8 cellular contexts compared by ENCODE assay signal in the genomic region with DNA sequence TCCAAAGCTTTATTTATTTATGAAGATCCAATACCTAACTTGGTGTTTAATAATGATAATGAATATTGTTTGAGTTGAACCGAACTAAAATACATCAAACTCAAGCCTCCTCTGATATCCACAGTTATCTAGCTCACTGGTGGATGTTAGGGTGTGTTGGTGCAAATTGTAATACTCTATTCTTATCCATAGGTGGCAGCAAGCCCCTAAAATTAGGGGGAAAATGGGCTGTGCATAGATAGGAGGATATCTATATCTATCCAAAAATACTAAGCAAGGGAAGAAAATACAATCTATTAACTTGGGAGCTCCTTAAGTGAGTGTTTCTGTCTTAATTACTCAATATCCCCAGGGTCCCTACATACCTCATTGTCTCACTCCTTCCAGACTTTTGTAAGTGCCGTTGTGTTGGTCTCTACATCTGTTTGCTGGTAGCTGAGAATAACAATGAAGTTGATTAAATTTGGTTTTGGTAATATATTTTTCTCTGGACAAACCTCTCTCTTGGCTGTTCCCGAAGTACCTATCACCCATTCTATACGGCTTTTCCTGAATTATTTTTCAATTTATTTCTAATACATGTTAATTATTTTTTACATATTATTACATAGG. TPM values are rescaled to one million over a fixed set of nuclear protein-coding genes. Genes with fewer than 3 reads are reported as not detected.
DNase-seq lines count a peak whose midpoint lies in the region; ATAC-seq and TF ChIP-seq lines count a peak whose summit lies in the region.

No MANE protein-coding gene starts in this region.

- no peak overlapping the region for H3K27ac ChIP-seq in lower lobe of right lung

- intact Hi-C loops in lower lobe of right lung (cut with DNase I): no loop called here

- no peak overlapping the region for H3K4me3 ChIP-seq in lower lobe of right lung

- no peaks in the 10 kb centered on the region for H3K4me1 ChIP-seq in lower lobe of right lung

- H3K9me3 ChIP-seq in lower lobe of right lung: no peaks in the 10 kb centered on the region

- H3K36me3 ChIP-seq in lower lobe of right lung: no peaks in the 10 kb centered on the region

- TF ChIP-seq CTCF in lower lobe of right lung (IDR thresholded peaks at IDR 0.05): peak; percentile 61

- ATAC-seq in GM21528 (IDR thresholded peaks at IDR 0.05; ENCODE audit: low FRiP score, unreplicated experiment) (peak; percentile 98), HG03571 (IDR thresholded peaks at IDR 0.05; ENCODE audit: unreplicated experiment) (peak; percentile 91), lower lobe of right lung (peak; percentile 64 to 72)

- no peaks in the 10 kb centered on the region for H3K27me3 ChIP-seq in lower lobe of right lung (ENCODE audit: low read depth)

- DNase-seq in SIG-M5 treated with dmso at 0.1 percent for 504 hours (lab: John Stamatoyannopoulos, UW; ENCODE audit: unreplicated experiment): peak; percentile 39
- no peak for DNase-seq in SIG-M5 (lab: John Stamatoyannopoulos, UW)
- DNase-seq in NCI-H748 treated with DMSO at 0.1 percent for 48 hours (lab: John Stamatoyannopoulos, UW): peak; percentile 47
- DNase-seq in central memory CD4-positive, alpha-beta T cell: peak; percentile 21
- no peak for DNase-seq in lower lobe of right lung
- no peak for DNase-seq in T1000 (lab: John Stamatoyannopoulos, UW)

RNA-seq across cellular contexts. Expression of a gene that starts 55.0 kb away (rescaled TPM):
- 0.53 TPM for total RNA-seq in lower lobe of right lung

Comparison
In these comparisons a context has a peak if more than half of its experiments do, and no peak if none do; other contexts are left out.
1. DNase-seq: peak in SIG-M5 treated with dmso at 0.1 percent for 504 hours (single experiment), NCI-H748 treated with DMSO at 0.1 percent for 48 hours (single experiment) and central memory CD4-positive, alpha-beta T cell (single experiment); none in SIG-M5 (single experiment), lower lobe of right lung (single experiment) and T1000 (single experiment).
2. Peak in every context shown above with its lines, with median percentiles within 50 percentile points of each other: ATAC-seq.